8 cellular contexts compared by ENCODE assay signal in genomic region chr4:107183155-107183774, GRCh38.
DNase-seq lines count a peak whose midpoint lies in the region; ATAC-seq, FAIRE-seq and TF ChIP-seq lines count a peak whose summit lies in the region.

No MANE protein-coding gene starts in this region.

- H3K4me3 ChIP-seq in breast epithelium: no peak overlapping the region
- H3K4me3 ChIP-seq in kidney (ENCODE audit: low read length in 2 of 2): no peak overlapping the region
- no peak overlapping the region for H3K4me3 ChIP-seq in thoracic aorta
- H3K4me3 ChIP-seq in lower leg skin (ENCODE audit: low read depth, poor library complexity, severe bottlenecking): no peak overlapping the region

- no peak overlapping the region for H3K27ac ChIP-seq in breast epithelium
- H3K27ac ChIP-seq in kidney (ENCODE audit: low read depth in 2 of 2, low read length in 2 of 2): no peak overlapping the region
- H3K27ac ChIP-seq in thoracic aorta: no peak overlapping the region

- no peaks in the 10 kb centered on the region for H3K36me3 ChIP-seq in breast epithelium
- no peaks in the 10 kb centered on the region for H3K36me3 ChIP-seq in kidney (ENCODE audit: control insufficient read depth in 1 of 2, insufficient read depth in 2 of 2, low read length in 2 of 2)
- H3K36me3 ChIP-seq in thoracic aorta: no peaks in the 10 kb centered on the region

- no peak for TF ChIP-seq POLR2A in breast epithelium (IDR thresholded peaks at IDR 0.05)
- no peak for TF ChIP-seq POLR2A in lower leg skin (IDR thresholded peaks at IDR 0.05)

- peak; percentile 74 for FAIRE-seq in kidney (lab: Jason Lieb, UNC)

- DNase-seq in EH (ENCODE audit: low read depth): peak; percentile 66
- peak; percentile 3 for DNase-seq in NCI-H82 treated with DMSO at 0.1 percent for 48 hours (lab: John Stamatoyannopoulos, UW; ENCODE audit: unreplicated experiment)
- DNase-seq in breast epithelium (ENCODE audit: low spot score in 2 of 2): peak in 1 of 2 donors; percentile 19
- no peak for DNase-seq in kidney
- no peak for DNase-seq in thoracic aorta (ENCODE audit: low spot score)
- no peak for DNase-seq in lower leg skin (ENCODE audit: low spot score in 2 of 2)

- H3K27me3 ChIP-seq in breast epithelium (no peaks in the 10 kb centered on the region), thoracic aorta (replicated peaks; ENCODE audit: insufficient read depth) (no peaks in the 10 kb centered on the region)

- H3K9ac ChIP-seq in kidney (ENCODE audit: low read length in 2 of 2): no peak overlapping the region

- H3K4me1 ChIP-seq in breast epithelium: no peaks in the 10 kb centered on the region
- no peaks in the 10 kb centered on the region for H3K4me1 ChIP-seq in kidney (ENCODE audit: control insufficient read depth in 1 of 2, insufficient read depth in 1 of 2, low read depth in 1 of 2, low read length in 2 of 2)
- no peaks in the 10 kb centered on the region for H3K4me1 ChIP-seq in thoracic aorta (ENCODE audit: control insufficient read depth in 1 of 2, low read depth in 2 of 2)

- intact Hi-C loops in breast epithelium (cut with DNase I; ENCODE audit: low total_unique reads): no loop called here
- intact Hi-C loops in kidney (cut with DNase I): no loop called here
- intact Hi-C loops in lower leg skin (cut with DNase I; ENCODE audit: low total_unique reads): no loop called here

- ATAC-seq in GM19372 (IDR thresholded peaks at IDR 0.05; ENCODE audit: low read depth, unreplicated experiment): peak; percentile 100
- peak; percentile 100 for ATAC-seq in HG03159 (IDR thresholded peaks at IDR 0.05; ENCODE audit: unreplicated experiment)
- ATAC-seq in thoracic aorta (ENCODE audit: insufficient number of reproducible peaks, low FRiP score, low read depth): peak; percentile 88

- H3K9me3 ChIP-seq in breast epithelium (no peaks in the 10 kb centered on the region), kidney (ENCODE audit: control insufficient read depth in 1 of 2, low read length in 2 of 2) (no peaks in the 10 kb centered on the region), thoracic aorta (no peaks in the 10 kb centered on the region)

- TF ChIP-seq CTCF in breast epithelium (IDR thresholded peaks at IDR 0.05): peak; percentile 32 to 66 (median 48)
- peak; percentile 74 for TF ChIP-seq CTCF in kidney (IDR thresholded peaks at IDR 0.05; ENCODE audit: borderline replicate concordance, extremely low read depth, insufficient read depth)
- peak; percentile 79 for TF ChIP-seq CTCF in thoracic aorta (IDR thresholded peaks at IDR 0.05)
- TF ChIP-seq CTCF in lower leg skin (IDR thresholded peaks at IDR 0.05): no peak

- WGBS in lower leg skin, 2 donors: 8 to 10% methylated on average over 3 of the region's 3 CpGs

Comparison
In these comparisons a context has a peak if more than half of its experiments do, and no peak if none do; other contexts are left out.
1. DNase-seq: peak in EH (single experiment) and NCI-H82 treated with DMSO at 0.1 percent for 48 hours (single experiment); none in kidney (single experiment), thoracic aorta (single experiment) and lower leg skin (0 of 2).
2. CTCF ChIP-seq: peak in breast epithelium (3 of 3), kidney (single experiment) and thoracic aorta (single experiment); none in lower leg skin (0 of 3).
3. Peak in every context shown above with its lines, with median percentiles within 50 percentile points of each other: ATAC-seq.